8 cellular contexts compared by ENCODE assay signal in the genomic region with DNA sequence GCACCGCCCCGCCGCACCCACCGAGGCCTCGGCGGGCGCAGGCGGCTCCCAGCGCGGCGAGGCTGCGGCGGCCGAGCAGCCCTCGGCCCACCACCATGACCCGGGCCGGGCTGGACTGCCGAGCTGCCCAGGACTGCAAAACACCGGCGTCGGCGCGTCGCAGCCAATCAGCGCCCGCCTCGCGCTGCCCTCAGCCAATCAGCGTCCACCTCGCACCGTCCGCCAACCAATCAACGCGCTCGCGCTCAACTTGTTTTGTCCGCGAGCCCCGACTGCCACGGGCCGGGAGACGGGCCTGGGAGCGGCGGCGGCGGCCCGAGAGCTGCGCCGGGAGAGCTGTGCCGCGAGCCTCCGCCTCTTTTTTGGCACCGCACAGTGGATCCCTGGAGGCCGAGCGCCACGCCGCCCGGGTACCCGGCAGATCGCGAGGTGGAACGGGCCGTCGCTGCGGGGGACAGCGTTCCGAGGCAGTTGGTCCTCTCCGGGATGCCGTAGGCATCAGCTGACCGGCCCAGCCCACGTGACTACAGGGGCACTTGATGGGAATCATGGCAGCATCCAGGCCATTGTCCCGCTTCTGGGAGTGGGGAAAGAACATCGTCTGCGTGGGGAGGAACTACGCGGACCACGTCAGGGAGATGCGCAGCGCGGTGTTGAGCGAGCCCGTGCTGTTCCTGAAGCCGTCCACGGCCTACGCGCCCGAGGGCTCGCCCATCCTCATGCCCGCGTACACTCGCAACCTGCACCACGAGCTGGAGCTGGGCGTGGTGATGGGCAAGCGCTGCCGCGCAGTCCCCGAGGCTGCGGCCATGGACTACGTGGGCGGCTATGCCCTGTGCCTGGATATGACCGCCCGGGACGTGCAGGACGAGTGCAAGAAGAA. TPM values are rescaled to one million over a fixed set of nuclear protein-coding genes. Genes with fewer than 3 reads are reported as not detected.
DNase-seq lines count a peak whose midpoint lies in the region; ATAC-seq and TF ChIP-seq lines count a peak whose summit lies in the region.

TSS of gene FAHD1 (plus strand) at position 516 of the 883 bp plus-strand sequence. CDS start at position 549, 33 bp downstream.
TSS of gene HAGH (minus strand) at position 135 of the 883 bp plus-strand sequence. CDS start at position 97, 38 bp downstream.

- peak within 1 kb of the TSS; percentile 94 for H2AFZ ChIP-seq in SK-N-SH (ENCODE audit: low read depth)

- CTCF ChIA-PET in GM10248 (lab: Yijun Ruan, JAX) (interaction anchor here (0.7 to 1.0 kb wide), 3 partner anchors 12 to 123 kb away, joined by 3 read pairs; partner anchors contain the start of gene MAPK8IP3), SK-N-SH (lab: Yijun Ruan, JAX) (interaction anchor here (0.6 to 1.5 kb wide), 6 partner anchors 12 to 105 kb away, joined by 3 to 7 read pairs (median 4); partner anchors contain the start of genes EME2 and MRPS34)

- peak in 1 of 2 experiments; percentile 11; a peak in 1 of 4 replicates for TF ChIP-seq EP300 in SK-N-SH (IDR thresholded peaks at IDR 0.05; ENCODE audit: borderline replicate concordance in 1 of 2, low read depth in 1 of 2, low read length in 1 of 2)
- no peak for TF ChIP-seq EP300 in suprapubic skin (IDR thresholded peaks at IDR 0.05)

- H3K79me2 ChIP-seq in SK-N-SH (ENCODE audit: insufficient read depth) = peaks cover 69% of the 10 kb centered on the region

- H3K4me1 ChIP-seq in SK-N-SH (ENCODE audit: control insufficient read depth in 1 of 2, insufficient read depth in 2 of 2, low read depth in 1 of 2, low read length in 1 of 2) (peaks cover 0 to 18% of the 10 kb centered on the region in 2 experiments; a peak in 3 of 4 replicates), suprapubic skin (peaks cover 51% of the 10 kb centered on the region)

- H3K27ac ChIP-seq in SK-N-SH (ENCODE audit: low read depth in 2 of 2, low read length in 1 of 2) = peak within 1 kb of the TSS; percentile 68 to 88
- peak within 1 kb of the TSS; percentile 90 for H3K27ac ChIP-seq in suprapubic skin

- peak; percentile 99 for DNase-seq in GM10248 (ENCODE audit: extremely low spot score)
- DNase-seq in NCI-H1092 (lab: John Stamatoyannopoulos, UW) = peak; percentile 84
- DNase-seq in SK-N-SH = peak; percentile 100
- peak; percentile 89 for DNase-seq in activated naive CD4-positive, alpha-beta T cell treated with anti-CD3 and anti-CD28 coated beads, Interleukin-2, amount 50 U/mL, for 16 hours
- peak; percentile 100 for DNase-seq in germinal center (ENCODE audit: low spot score)
- peak; percentile 93 for DNase-seq in occipital lobe (lab: John Stamatoyannopoulos, UW)
- DNase-seq in suprapubic skin (ENCODE audit: low spot score in 2 of 2) = peak; percentile 95 to 96

- H4K20me1 ChIP-seq in SK-N-SH (ENCODE audit: insufficient read depth) = no peaks in the 10 kb centered on the region

- H3K36me3 ChIP-seq in SK-N-SH (replicated peaks in 1 of 2; ENCODE audit: control insufficient read depth in 1 of 2, insufficient read depth in 2 of 2, low read length in 1 of 2) = peaks cover 19 to 27% of the 10 kb centered on the region in 2 experiments
- H3K36me3 ChIP-seq in suprapubic skin = peaks cover 14% of the 10 kb centered on the region

- TF ChIP-seq POLR2A in suprapubic skin (IDR thresholded peaks at IDR 0.05) = no peak

- no peaks in the 10 kb centered on the region for H3F3A ChIP-seq in SK-N-SH (replicated peaks; ENCODE audit: insufficient read depth)

- H3K9ac ChIP-seq in SK-N-SH = peak within 1 kb of the TSS; percentile 74

- H3K9me2 ChIP-seq in SK-N-SH = no peaks in the 10 kb centered on the region

- TF ChIP-seq RAD21 in SK-N-SH (IDR thresholded peaks at IDR 0.05; ENCODE audit: low read length) = no peak

- WGBS in SK-N-SH (ENCODE audit: low lambda C conversion rate) = 2% methylated on average over 10 of the region's 104 CpGs
- 0% methylated on average over 10 of the region's 104 CpGs for WGBS in suprapubic skin

- H3K27me3 ChIP-seq in SK-N-SH (ENCODE audit: insufficient read depth) = no peaks in the 10 kb centered on the region
- H3K27me3 ChIP-seq in suprapubic skin = no peaks in the 10 kb centered on the region

- no peak for TF ChIP-seq CTCF in GM10248 (IDR thresholded peaks at IDR 0.05; ENCODE audit: control extremely low read depth, extremely low read depth, low read depth, missing control alignments)
- TF ChIP-seq CTCF in SK-N-SH (IDR thresholded peaks at IDR 0.05) = no peak
- no peak for TF ChIP-seq CTCF in suprapubic skin (IDR thresholded peaks at IDR 0.05)

- peak within 1 kb of the TSS; percentile 95 to 99 for H3K4me3 ChIP-seq in SK-N-SH (ENCODE audit: low read depth in 2 of 2, low read length in 1 of 2)
- peak within 1 kb of the TSS; percentile 93 for H3K4me3 ChIP-seq in suprapubic skin

- H3K9me3 ChIP-seq in SK-N-SH (no peaks in the 10 kb centered on the region), suprapubic skin (no peaks in the 10 kb centered on the region)

- peak within 1 kb of the TSS; percentile 96 for H3K4me2 ChIP-seq in SK-N-SH

- POLR2A ChIA-PET in GM10248 (lab: Yijun Ruan, JAX) (interaction anchor here (0.5 kb wide), 1 partner anchor 43 kb away, joined by 4 read pairs; no protein-coding TSS in a partner anchor), SK-N-SH (lab: Yijun Ruan, JAX) (interaction anchor here (0.7 to 1.9 kb wide), 8 partner anchors 14 to 328 kb away, joined by 3 to 8 read pairs (median 4); partner anchors contain the start of genes MAPK8IP3, NUBP2, RPS2 and SPSB3)

- peak; percentile 78 for ATAC-seq in HG02610 (IDR thresholded peaks at IDR 0.05; ENCODE audit: unreplicated experiment)

TF ChIP-seq in SK-N-SH, 30 proteins besides CTCF, POLR2A, EP300 and RAD21 (continues in another document):
- TF ChIP-seq GABPA (IDR thresholded peaks at IDR 0.05; ENCODE audit: low read depth) = no peak
- TF ChIP-seq, protein P1, sequence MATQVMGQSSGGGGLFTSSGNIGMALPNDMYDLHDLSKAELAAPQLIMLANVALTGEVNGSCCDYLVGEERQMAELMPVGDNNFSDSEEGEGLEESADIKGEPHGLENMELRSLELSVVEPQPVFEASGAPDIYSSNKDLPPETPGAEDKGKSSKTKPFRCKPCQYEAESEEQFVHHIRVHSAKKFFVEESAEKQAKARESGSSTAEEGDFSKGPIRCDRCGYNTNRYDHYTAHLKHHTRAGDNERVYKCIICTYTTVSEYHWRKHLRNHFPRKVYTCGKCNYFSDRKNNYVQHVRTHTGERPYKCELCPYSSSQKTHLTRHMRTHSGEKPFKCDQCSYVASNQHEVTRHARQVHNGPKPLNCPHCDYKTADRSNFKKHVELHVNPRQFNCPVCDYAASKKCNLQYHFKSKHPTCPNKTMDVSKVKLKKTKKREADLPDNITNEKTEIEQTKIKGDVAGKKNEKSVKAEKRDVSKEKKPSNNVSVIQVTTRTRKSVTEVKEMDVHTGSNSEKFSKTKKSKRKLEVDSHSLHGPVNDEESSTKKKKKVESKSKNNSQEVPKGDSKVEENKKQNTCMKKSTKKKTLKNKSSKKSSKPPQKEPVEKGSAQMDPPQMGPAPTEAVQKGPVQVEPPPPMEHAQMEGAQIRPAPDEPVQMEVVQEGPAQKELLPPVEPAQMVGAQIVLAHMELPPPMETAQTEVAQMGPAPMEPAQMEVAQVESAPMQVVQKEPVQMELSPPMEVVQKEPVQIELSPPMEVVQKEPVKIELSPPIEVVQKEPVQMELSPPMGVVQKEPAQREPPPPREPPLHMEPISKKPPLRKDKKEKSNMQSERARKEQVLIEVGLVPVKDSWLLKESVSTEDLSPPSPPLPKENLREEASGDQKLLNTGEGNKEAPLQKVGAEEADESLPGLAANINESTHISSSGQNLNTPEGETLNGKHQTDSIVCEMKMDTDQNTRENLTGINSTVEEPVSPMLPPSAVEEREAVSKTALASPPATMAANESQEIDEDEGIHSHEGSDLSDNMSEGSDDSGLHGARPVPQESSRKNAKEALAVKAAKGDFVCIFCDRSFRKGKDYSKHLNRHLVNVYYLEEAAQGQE (IDR thresholded peaks at IDR 0.05; ENCODE audit: low read depth, low read length) = peak; percentile 78
- no peak for TF ChIP-seq JUND (IDR thresholded peaks at IDR 0.05)
- peak; percentile 87; the same call in 1 of the 2 replicates for TF ChIP-seq MXI1 (IDR thresholded peaks at IDR 0.05; ENCODE audit: low read depth, low read length)
- peak; percentile 76 for TF ChIP-seq RCOR1 (IDR thresholded peaks at IDR 0.05; ENCODE audit: low read length)
- peak; percentile 98 for TF ChIP-seq USF2 (IDR thresholded peaks at IDR 0.05; ENCODE audit: borderline replicate concordance, low read depth, low read length)
- no peak for TF ChIP-seq EZH2phosphoT487 (IDR thresholded peaks at IDR 0.05; ENCODE audit: borderline replicate concordance, low read depth)
- TF ChIP-seq FOXJ3 (CRISPR knock-in tag; IDR thresholded peaks at IDR 0.05) = no peak
- peak; percentile 84 for TF ChIP-seq POLR2AphosphoS5 (IDR thresholded peaks at IDR 0.05; ENCODE audit: low read depth, low read length)
- no peak for TF ChIP-seq SMC3 (IDR thresholded peaks at IDR 0.05; ENCODE audit: low read depth, low read length)
- TF ChIP-seq, protein P2, sequence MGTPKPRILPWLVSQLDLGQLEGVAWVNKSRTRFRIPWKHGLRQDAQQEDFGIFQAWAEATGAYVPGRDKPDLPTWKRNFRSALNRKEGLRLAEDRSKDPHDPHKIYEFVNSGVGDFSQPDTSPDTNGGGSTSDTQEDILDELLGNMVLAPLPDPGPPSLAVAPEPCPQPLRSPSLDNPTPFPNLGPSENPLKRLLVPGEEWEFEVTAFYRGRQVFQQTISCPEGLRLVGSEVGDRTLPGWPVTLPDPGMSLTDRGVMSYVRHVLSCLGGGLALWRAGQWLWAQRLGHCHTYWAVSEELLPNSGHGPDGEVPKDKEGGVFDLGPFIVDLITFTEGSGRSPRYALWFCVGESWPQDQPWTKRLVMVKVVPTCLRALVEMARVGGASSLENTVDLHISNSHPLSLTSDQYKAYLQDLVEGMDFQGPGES (IDR thresholded peaks at IDR 0.05; ENCODE audit: low read depth, low read length) = peak; percentile 47
- no peak for TF ChIP-seq FOXM1 (IDR thresholded peaks at IDR 0.05; ENCODE audit: low read depth)

RNA-seq across cellular contexts. Expression of gene FAHD1, which starts in this region (rescaled TPM):
- 58.2 and 59.0 TPM in 2 replicates for polyA plus RNA-seq in SK-N-SH (2012; rRNA removed)
- polyA plus RNA-seq in SK-N-SH (2012; cell fraction: cytosol; rRNA removed) = 36.6 and 57.1 TPM in 2 replicates
- 27.7 and 32.2 TPM in 2 replicates for polyA plus RNA-seq in SK-N-SH (2012; cell fraction: nucleus; rRNA removed)
- 63.6 TPM for total RNA-seq in occipital lobe
- total RNA-seq in suprapubic skin = 10 to 100 TPM; 47.4 to 84.7 (median 49.1) TPM

RNA-seq across cellular contexts. Expression of gene HAGH, which starts in this region (rescaled TPM):
- polyA plus RNA-seq in SK-N-SH (2012; rRNA removed) = 119 and 138 TPM in 2 replicates
- 66.9 and 102 TPM in 2 replicates for polyA plus RNA-seq in SK-N-SH (2012; cell fraction: cytosol; rRNA removed)
- 88.7 and 92.4 TPM in 2 replicates for polyA plus RNA-seq in SK-N-SH (2012; cell fraction: nucleus; rRNA removed)
- total RNA-seq in occipital lobe = 49.1 TPM
- 10 to 100 TPM; 49.8 to 66.6 (median 51.9) TPM for total RNA-seq in suprapubic skin

Comparison
In these comparisons a context has a peak if more than half of its experiments do, and no peak if none do; other contexts are left out.
1. Peak in every context shown above with its lines: DNase-seq, ATAC-seq, H3K4me3 ChIP-seq and H3K27ac ChIP-seq.